ENCODE assay signal across 17 cellular contexts in genomic region chr4:102638621-102639020, GRCh38.
A peak's percentile ranks its signal among the peaks of the same experiment; 100 is the strongest.
DNase-seq lines count a peak whose midpoint lies in the region; FAIRE-seq and TF ChIP-seq lines count a peak whose summit lies in the region.
"Had no signal": no experiment of that assay in that cellular context is flagged by ENCODE, and none has a peak within 500 bp of the region (broad histone marks: within the 10 kb centered on the region; RNA-seq: fewer than 3 reads in every experiment).

No MANE protein-coding gene starts in this region.

- DNase-seq in activated CD4-positive, alpha-beta T cell treated with anti-CD3 and anti-CD28 coated beads, Interleukin-2, amount 10 ng/mL, durations not matched to agents 7 days and 5 days, result no peak
- DNase-seq in activated CD4-positive, alpha-beta T cell treated with anti-CD3 and anti-CD28 coated beads for 48 hours, result no peak
- DNase-seq in amniotic epithelial cell (ENCODE audit: low read depth) (peak; percentile 15), fibroblast of the aortic adventitia (ENCODE audit: low read depth) (peak; percentile 51), NCI-H446 treated with DMSO at 0.1 percent for 48 hours (lab: John Stamatoyannopoulos, UW) (no peak), amniotic stem cell (lab: John Stamatoyannopoulos, UW) (no peak), GM12892 (ENCODE audit: insufficient read length) (no peak), cerebellar nuclear complex (lab: John Stamatoyannopoulos, UW) (no peak)
- DNase-seq: Calu3, DMS53, NCI-H1436, NCI-H2029, NCI-H2171 treated with DMSO at 0.1 percent for 48 hours, NCI-H510A, NCI-H774 had no signal

- CTCF ChIA-PET in activated CD4-positive, alpha-beta T cell treated with anti-CD3 and anti-CD28 coated beads, Interleukin-2, amount 10 ng/mL, durations not matched to agents 7 days and 5 days (lab: Charles Lee), result no interaction called here

- H3K4me1 Mint-ChIP-seq in activated CD4-positive, alpha-beta T cell treated with anti-CD3 and anti-CD28 coated beads, Interleukin-2, amount 10 ng/mL, durations not matched to agents 7 days and 5 days, result peaks cover 15% of the 10 kb centered on the region

- TF ChIP-seq CTCF in fibroblast of the aortic adventitia (IDR thresholded peaks at IDR 0.05; ENCODE audit: insufficient read depth, low read length), result no peak

- no peak for FAIRE-seq in GM12892 (lab: Jason Lieb, UNC)
- FAIRE-seq: H54, RCC 7860 had no signal

- TF ChIP-seq POLR2A in GM12892 (IDR thresholded peaks at IDR 0.05; ENCODE audit: low read depth, low read length), result no peak

- H3K36me3 Mint-ChIP-seq in activated CD4-positive, alpha-beta T cell treated with anti-CD3 and anti-CD28 coated beads, Interleukin-2, amount 10 ng/mL, durations not matched to agents 7 days and 5 days (ENCODE audit: low read depth), result peaks cover 31% of the 10 kb centered on the region

- POLR2A ChIA-PET in activated CD4-positive, alpha-beta T cell treated with anti-CD3 and anti-CD28 coated beads, Interleukin-2, amount 10 ng/mL, durations not matched to agents 7 days and 5 days (lab: Charles Lee), result no interaction called here

- H3K27ac Mint-ChIP-seq in activated CD4-positive, alpha-beta T cell treated with anti-CD3 and anti-CD28 coated beads, Interleukin-2, amount 10 ng/mL, durations not matched to agents 7 days and 5 days, result peak overlapping the region; percentile 68

- no peaks in the 10 kb centered on the region for H3K9me3 Mint-ChIP-seq in activated CD4-positive, alpha-beta T cell treated with anti-CD3 and anti-CD28 coated beads, Interleukin-2, amount 10 ng/mL, durations not matched to agents 7 days and 5 days

- no peaks in the 10 kb centered on the region for H3K27me3 Mint-ChIP-seq in activated CD4-positive, alpha-beta T cell treated with anti-CD3 and anti-CD28 coated beads, Interleukin-2, amount 10 ng/mL, durations not matched to agents 7 days and 5 days

- no peak overlapping the region for H3K4me3 ChIP-seq in fibroblast of the aortic adventitia (ENCODE audit: low read depth, low read length)

- H3K4me3 Mint-ChIP-seq in activated CD4-positive, alpha-beta T cell treated with anti-CD3 and anti-CD28 coated beads, Interleukin-2, amount 10 ng/mL, durations not matched to agents 7 days and 5 days, result no peak overlapping the region

Comparison
In these comparisons a context has a peak if more than half of its experiments do, and no peak if none do; other contexts are left out.
1. DNase-seq: peak in amniotic epithelial cell (single experiment) and fibroblast of the aortic adventitia (single experiment); none in activated CD4-positive, alpha-beta T cell treated with anti-CD3 and anti-CD28 coated beads, Interleukin-2, amount 10 ng/mL, durations not matched to agents 7 days and 5 days (single experiment), activated CD4-positive, alpha-beta T cell treated with anti-CD3 and anti-CD28 coated beads for 48 hours (single experiment), NCI-H446 treated with DMSO at 0.1 percent for 48 hours (single experiment), amniotic stem cell (single experiment), GM12892 (single experiment) and cerebellar nuclear complex (0 of 2).